Comparison of ENCODE assay signal across 26 cellular contexts in the genomic region with DNA sequence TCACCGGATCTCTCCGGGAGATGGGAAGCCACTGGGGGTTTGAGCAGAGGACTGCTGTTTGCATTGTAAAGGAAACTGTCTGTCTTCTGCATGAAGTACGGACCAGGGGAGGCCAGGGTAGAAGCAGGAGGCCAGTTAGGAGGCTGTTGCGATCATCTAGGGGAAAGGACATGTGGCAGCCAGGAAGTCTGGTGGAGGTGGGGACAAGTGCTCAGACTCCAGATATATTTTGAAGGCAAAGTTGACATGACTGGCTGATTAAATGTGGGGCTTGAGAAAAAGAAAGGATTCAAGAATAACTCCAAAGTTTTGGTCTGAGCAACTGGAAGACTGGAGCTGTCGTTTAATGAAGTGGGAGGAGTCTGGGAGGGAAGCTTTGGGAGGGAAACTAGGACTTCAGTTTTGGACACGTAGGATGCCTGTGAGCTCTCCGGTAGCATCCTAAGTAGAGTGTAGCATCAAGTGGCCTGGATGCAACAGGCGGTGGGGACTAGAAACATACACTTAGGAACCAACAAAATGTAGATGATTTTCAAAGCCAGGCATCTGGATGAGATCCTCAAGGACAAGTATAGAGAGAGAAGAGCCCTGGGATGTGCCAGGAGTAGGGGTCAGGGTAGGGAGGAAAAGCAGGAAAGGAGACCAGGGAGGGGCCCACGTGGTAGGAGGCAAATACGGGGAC. TPM values are rescaled to one million over a fixed set of nuclear protein-coding genes. Genes with fewer than 3 reads are reported as not detected.
"Had no signal": no experiment of that assay in that cellular context is flagged by ENCODE, and none has a peak within 500 bp of the region (broad histone marks: within the 10 kb centered on the region; RNA-seq: fewer than 3 reads in every experiment).

No MANE protein-coding gene starts in this region.

- DNase-seq: activated CD4-positive, alpha-beta memory T cell treated with anti-CD3 and anti-CD28 coated beads, Interleukin-2, amount 10 ng/mL, durations not matched to agents 7 days and 5 days; activated CD4-positive, alpha-beta T cell treated with anti-CD3 and anti-CD28 coated beads for 36 hours; activated CD4-positive, alpha-beta T cell treated with anti-CD3 and anti-CD28 coated beads, Interleukin-2, amount 50 U/mL, for 1 hour; activated CD8-positive, alpha-beta memory T cell treated with anti-CD3 and anti-CD28 coated beads, Interleukin-2, amount 50 U/mL, for 4 hours; activated gamma-delta T cell treated with Interleukin-2 at 50 U/mL for 16 hours; activated naive CD4-positive, alpha-beta T cell treated with anti-CD3 and anti-CD28 coated beads, Interleukin-2, amount 10 ng/mL, durations not matched to agents 7 days and 5 days; activated naive CD8-positive, alpha-beta T cell treated with anti-CD3 and anti-CD28 coated beads for 36 hours; activated T-cell treated with anti-CD3 and anti-CD28 coated beads, Interleukin-2, amount 50 U/mL, for 72 hours; Karpas-422; MM.1S; NCI-H1930; NCI-H2171; NCI-H2227 treated with DMSO at 0.1 percent for 48 hours; NCI-H526 treated with DMSO at 0.1 percent for 48 hours; NCI-H82; RPMI8226; SJCRH30; T-helper 1 cell had no signal

- H3K27ac ChIP-seq: SJCRH30, VCaP had no signal

- ATAC-seq: activated CD4-positive, alpha-beta T cell treated with anti-CD3 and anti-CD28 coated beads for 36 hours; activated T-cell treated with anti-CD3 and anti-CD28 coated beads, Interleukin-2, amount 50 U/mL, for 72 hours; Right ventricle myocardium inferior had no signal

- H3K4me3 ChIP-seq: SJCRH30 had no signal

- H3K4me1 ChIP-seq: SJCRH30 had no signal

- H3K36me3 ChIP-seq: SJCRH30 had no signal

- H3K9ac ChIP-seq: SK-N-SH had no signal

- H3K9me3 ChIP-seq: SJCRH30, SK-N-SH had no signal

RNA-seq across cellular contexts. Expression of a gene that starts 3.5 kb away (rescaled TPM):
- total RNA-seq: activated CD4-positive, alpha-beta memory T cell treated with anti-CD3 and anti-CD28 coated beads, Interleukin-2, amount 10 ng/mL, durations not matched to agents 7 days and 5 days; activated CD4-positive, alpha-beta T cell treated with anti-CD3 and anti-CD28 coated beads for 36 hours; activated naive CD8-positive, alpha-beta T cell treated with anti-CD3 and anti-CD28 coated beads for 36 hours; activated T-helper 2 cell treated with anti-CD3 and anti-CD28 coated beads, Interferon-gamma antibody, Interleukin-2, Interleukin-4, amounts not matched to agents 10 μg/mL and 5 μg/mL and 100 μg/mL, durations not matched to agents 14 hours and 24 hours and 36 hours; cardiac septum; OCI-LY7; Right ventricle myocardium inferior; SJCRH30; T-helper 2 cell treated with Interferon-gamma antibody and Interleukin-4, amounts not matched to agents 100 ng/mL and 5 ng/mL, for 36 hours had no signal
- polyA plus RNA-seq: SK-N-SH had no signal

RNA-seq across cellular contexts. Expression of a gene that starts 11.9 kb away (rescaled TPM):
- total RNA-seq: activated CD4-positive, alpha-beta T cell treated with anti-CD3 and anti-CD28 coated beads for 36 hours; NCI-H460 had no signal

RNA-seq across cellular contexts. Expression of a gene that starts 19.1 kb away (rescaled TPM):
- total RNA-seq: activated CD4-positive, alpha-beta memory T cell treated with anti-CD3 and anti-CD28 coated beads, Interleukin-2, amount 10 ng/mL, durations not matched to agents 7 days and 5 days; activated CD4-positive, alpha-beta T cell treated with anti-CD3 and anti-CD28 coated beads for 36 hours; activated T-cell treated with anti-CD3 and anti-CD28 coated beads, Interleukin-2, amount 50 U/mL, for 72 hours; activated T-helper 2 cell treated with anti-CD3 and anti-CD28 coated beads, Interferon-gamma antibody, Interleukin-2, Interleukin-4, amounts not matched to agents 10 μg/mL and 5 μg/mL and 100 μg/mL, durations not matched to agents 14 hours and 24 hours and 36 hours; cardiac septum; NCI-H460; Right ventricle myocardium inferior; SJCRH30; T-helper 2 cell treated with Interferon-gamma antibody and Interleukin-4, amounts not matched to agents 100 ng/mL and 5 ng/mL, for 36 hours had no signal
- polyA plus RNA-seq: SK-N-SH had no signal

RNA-seq across cellular contexts. Expression of a gene that starts 48.7 kb away (rescaled TPM):
- total RNA-seq: activated CD4-positive, alpha-beta memory T cell treated with anti-CD3 and anti-CD28 coated beads, Interleukin-2, amount 10 ng/mL, durations not matched to agents 7 days and 5 days; activated CD4-positive, alpha-beta T cell treated with anti-CD3 and anti-CD28 coated beads for 36 hours; activated naive CD8-positive, alpha-beta T cell treated with anti-CD3 and anti-CD28 coated beads for 36 hours; activated T-cell treated with anti-CD3 and anti-CD28 coated beads, Interleukin-2, amount 50 U/mL, for 72 hours; activated T-helper 2 cell treated with anti-CD3 and anti-CD28 coated beads, Interferon-gamma antibody, Interleukin-2, Interleukin-4, amounts not matched to agents 10 μg/mL and 5 μg/mL and 100 μg/mL, durations not matched to agents 14 hours and 24 hours and 36 hours; NCI-H460; OCI-LY7; SJCRH30; T-helper 2 cell treated with Interferon-gamma antibody and Interleukin-4, amounts not matched to agents 100 ng/mL and 5 ng/mL, for 36 hours had no signal
- polyA plus RNA-seq: SK-N-SH had no signal
